8 cellular contexts compared by ENCODE assay signal in genomic region chr7:142583424-142583823, GRCh38.
A peak's percentile ranks its signal among the peaks of the same experiment; 100 is the strongest.
DNase-seq lines count a peak whose midpoint lies in the region; ATAC-seq and TF ChIP-seq lines count a peak whose summit lies in the region.

No MANE protein-coding gene starts in this region.

- H3K79me2 ChIP-seq in MM.1S (ENCODE audit: low read length) = no peaks in the 10 kb centered on the region

- H3K4me1 ChIP-seq in MM.1S (ENCODE audit: low read length) = peaks cover 29% of the 10 kb centered on the region

- no peaks in the 10 kb centered on the region for H3K9me2 ChIP-seq in MM.1S (replicated peaks; ENCODE audit: insufficient read depth, low read length)

- no peaks in the 10 kb centered on the region for H3K36me3 Mint-ChIP-seq in glutamatergic neuron (ENCODE audit: unreplicated experiment)

- H3K9me3 ChIP-seq in MM.1S (replicated peaks; ENCODE audit: insufficient read depth, low read length) = no peaks in the 10 kb centered on the region

- H3K27me3 ChIP-seq in H7 (ENCODE audit: control insufficient read depth, insufficient read depth, low read length) (no peaks in the 10 kb centered on the region), MM.1S (replicated peaks; ENCODE audit: insufficient read depth, low read length) (no peaks in the 10 kb centered on the region)

- no peaks in the 10 kb centered on the region for H3K4me1 Mint-ChIP-seq in glutamatergic neuron (ENCODE audit: low read depth, unreplicated experiment)

- H3K4me3 Mint-ChIP-seq in glutamatergic neuron (ENCODE audit: unreplicated experiment) = no peak overlapping the region

- ATAC-seq in GM18499 (IDR thresholded peaks at IDR 0.05; ENCODE audit: insufficient read depth, unreplicated experiment) = peak; percentile 60

- DNase-seq in H7 (peak; percentile 11), MM.1S (peak; percentile 63), epithelial cell of esophagus (ENCODE audit: low read depth) (peak; percentile 96), glutamatergic neuron (no peak), amygdala (lab: John Stamatoyannopoulos, UW) (no peak), NCI-H526 treated with DMSO at 0.1 percent for 48 hours (lab: John Stamatoyannopoulos, UW) (no peak)
- DNase-seq in stimulated activated CD4-positive, alpha-beta T cell treated with anti-CD3 and anti-CD28 coated beads, Interleukin-4, amount 100 ng/mL, for 48 hours (ENCODE audit: low read depth in 2 of 2) = peak; percentile 8 to 21

- no peak overlapping the region for H3K27ac ChIP-seq in MM.1S (ENCODE audit: low read length)

- H4K20me1 ChIP-seq in MM.1S (ENCODE audit: insufficient read depth, low read length) = no peaks in the 10 kb centered on the region

- no peaks in the 10 kb centered on the region for H3K36me3 ChIP-seq in H7 (replicated peaks; ENCODE audit: control insufficient read depth, insufficient read depth, low read length)
- H3K36me3 ChIP-seq in MM.1S (replicated peaks; ENCODE audit: insufficient read depth, low read length) = no peaks in the 10 kb centered on the region

- H3K27ac Mint-ChIP-seq in glutamatergic neuron (ENCODE audit: unreplicated experiment) = no peak overlapping the region

- H3F3A ChIP-seq in MM.1S (ENCODE audit: insufficient read depth, low read length) = peaks cover 9% of the 10 kb centered on the region

- no peak overlapping the region for H3K4me2 ChIP-seq in MM.1S (ENCODE audit: low read depth, low read length)

- no peaks in the 10 kb centered on the region for H3K9me3 Mint-ChIP-seq in glutamatergic neuron (ENCODE audit: unreplicated experiment)

- no peak for TF ChIP-seq CTCF in MM.1S (IDR thresholded peaks at IDR 0.05; ENCODE audit: low read length)
- no peak for TF ChIP-seq CTCF in epithelial cell of esophagus (IDR thresholded peaks at IDR 0.05; ENCODE audit: insufficient read depth, low read depth, low read length, missing control alignments)
- TF ChIP-seq CTCF in glutamatergic neuron (IDR thresholded peaks at IDR 0.05; ENCODE audit: partially characterized antibody, unreplicated experiment) = no peak

- H3K4me3 ChIP-seq in H7 (ENCODE audit: insufficient read depth, low read depth, low read length) (no peak overlapping the region), MM.1S (ENCODE audit: low read length) (no peak overlapping the region), epithelial cell of esophagus (ENCODE audit: low read length) (no peak overlapping the region)

- peaks cover 1% of the 10 kb centered on the region for H3K27me3 Mint-ChIP-seq in glutamatergic neuron (ENCODE audit: unreplicated experiment)

- no peak overlapping the region for H3K9ac ChIP-seq in MM.1S (ENCODE audit: low read length)

- no peak overlapping the region for H2AFZ ChIP-seq in MM.1S (ENCODE audit: low read length)

Comparison
In these comparisons a context has a peak if more than half of its experiments do, and no peak if none do; other contexts are left out.
1. DNase-seq: peak in H7 (single experiment), MM.1S (single experiment), epithelial cell of esophagus (single experiment) and stimulated activated CD4-positive, alpha-beta T cell treated with anti-CD3 and anti-CD28 coated beads, Interleukin-4, amount 100 ng/mL, for 48 hours (2 of 2); none in glutamatergic neuron (single experiment), amygdala (0 of 56) and NCI-H526 treated with DMSO at 0.1 percent for 48 hours (single experiment).